Comparison of ENCODE assay signal across 1 cellular context in the genomic region with DNA sequence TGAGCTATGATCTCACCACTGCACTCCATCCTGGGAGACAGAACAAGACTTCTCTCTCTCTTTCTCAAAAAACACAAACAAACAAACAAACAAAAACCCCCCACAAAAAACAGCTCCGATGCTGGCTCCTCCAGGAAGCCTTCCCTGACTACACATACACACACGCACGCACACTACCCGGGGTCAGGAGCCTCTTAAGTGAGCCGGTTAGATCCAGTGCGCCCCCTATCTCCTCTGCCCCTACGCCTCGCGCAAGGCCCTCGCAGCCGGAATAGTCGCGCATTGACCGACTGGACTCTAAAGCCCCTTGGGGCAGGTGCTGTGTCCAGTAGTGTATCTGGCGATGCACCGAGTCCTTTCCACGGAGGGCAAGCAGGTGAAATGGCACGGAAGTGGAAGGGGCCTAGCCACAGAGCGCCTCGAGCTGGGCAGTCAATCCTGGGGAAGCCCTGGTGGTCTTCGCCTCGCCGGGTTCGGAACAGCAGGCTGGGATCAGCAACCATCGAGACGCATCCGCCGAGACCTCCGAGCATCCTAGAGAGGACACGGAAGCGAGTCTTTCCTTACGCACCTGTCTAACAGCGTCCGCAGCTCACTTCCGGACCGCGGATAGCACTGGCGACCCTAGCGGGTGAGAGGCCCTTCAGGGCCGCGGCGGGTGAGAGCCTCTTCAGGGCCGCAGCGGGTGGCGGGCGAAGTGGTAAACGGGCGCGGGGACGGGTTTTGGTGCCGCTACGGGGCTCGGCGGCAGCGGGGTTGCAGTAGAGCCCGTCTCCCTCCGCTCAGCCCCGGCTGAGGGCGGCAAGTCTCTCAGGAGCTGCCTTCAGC.
TF ChIP-seq lines count a peak whose summit lies in the region.

Gene ZSCAN25 (plus strand): TSS at position 588 of the 828 bp plus-strand sequence. CDS start 2,661 bp downstream, outside the sequence.

TF ChIP-seq in HepG2, 621 proteins besides CTCF, POLR2A, EP300 and RAD21 (continued from another document and continues in another):
- TF ChIP-seq FUBP1 (CRISPR knock-in tag; IDR thresholded peaks at IDR 0.05; ENCODE audit: borderline replicate concordance) (peak; percentile 90), ZNF792 (CRISPR knock-in tag; IDR thresholded peaks at IDR 0.05) (peak; percentile 53; the same call in 1 of the 2 replicates), ELK4 (CRISPR knock-in tag; IDR thresholded peaks at IDR 0.05; ENCODE audit: borderline replicate concordance) (no peak; the same call in 1 of the 2 replicates), ZNF589 (CRISPR knock-in tag; conservative IDR thresholded peaks at IDR 0.05) (peak; percentile 84; the same call in 1 of the 2 replicates), GATA4 (IDR thresholded peaks at IDR 0.05; ENCODE audit: borderline replicate concordance, low read depth) (no peak), PAF1 (CRISPR knock-in tag; IDR thresholded peaks at IDR 0.05) (0 out of 2 replicates have a peak, but pooled peaks have one; percentile 53), MXD4 (CRISPR knock-in tag; IDR thresholded peaks at IDR 0.05) (0 out of 2 replicates have a peak, but pooled peaks have one; percentile 56), FIP1L1 (IDR thresholded peaks at IDR 0.05; ENCODE audit: borderline replicate concordance, insufficient read depth, low read depth, low read length) (no peak), EED (CRISPR knock-in tag; IDR thresholded peaks at IDR 0.05) (peak; percentile 87), TBL1XR1 (IDR thresholded peaks at IDR 0.05; ENCODE audit: borderline replicate concordance, low read length, partially characterized antibody) (peak; percentile 14), ZNF776 (CRISPR knock-in tag; IDR thresholded peaks at IDR 0.05) (peak; percentile 88), SATB2 (CRISPR knock-in tag; IDR thresholded peaks at IDR 0.05) (peak; percentile 92), ATRX (CRISPR knock-in tag; IDR thresholded peaks at IDR 0.05; ENCODE audit: borderline replicate concordance) (no peak), ZNF235 (CRISPR knock-in tag; IDR thresholded peaks at IDR 0.05; ENCODE audit: borderline replicate concordance) (peak; percentile 72), BRCA1 (CRISPR knock-in tag; IDR thresholded peaks at IDR 0.05) (peak; percentile 43; the same call in 1 of the 2 replicates), RBM39 (IDR thresholded peaks at IDR 0.05; ENCODE audit: low read depth, low read length, poor library complexity, severe bottlenecking) (peak; percentile 94), POGZ (CRISPR knock-in tag; IDR thresholded peaks at IDR 0.05) (peak; percentile 94), MED8 (CRISPR knock-in tag; IDR thresholded peaks at IDR 0.05; ENCODE audit: insufficient replicate concordance) (peak; percentile 91), ZNF468 (CRISPR knock-in tag; IDR thresholded peaks at IDR 0.05) (no peak), KLF6 (CRISPR knock-in tag; IDR thresholded peaks at IDR 0.05) (peak; percentile 50; the same call in 1 of the 2 replicates), MIER2 (CRISPR knock-in tag; IDR thresholded peaks at IDR 0.05) (peak; percentile 74), SMAD9 (CRISPR knock-in tag; IDR thresholded peaks at IDR 0.05) (peak; percentile 88; the same call in 1 of the 2 replicates), ZC3H13 (CRISPR knock-in tag; IDR thresholded peaks at IDR 0.05) (no peak; the same call in 1 of the 2 replicates), ZNF816 (CRISPR knock-in tag; IDR thresholded peaks at IDR 0.05; ENCODE audit: borderline replicate concordance) (peak; percentile 97), RARA (CRISPR knock-in tag; IDR thresholded peaks at IDR 0.05) (peak; percentile 26; the same call in 1 of the 2 replicates), ZNF720 (CRISPR knock-in tag; IDR thresholded peaks at IDR 0.05) (no peak), ZFP36L2 (CRISPR knock-in tag; IDR thresholded peaks at IDR 0.05) (0 out of 2 replicates have a peak, but pooled peaks have one; percentile 54), YEATS2 (CRISPR knock-in tag; IDR thresholded peaks at IDR 0.05; ENCODE audit: borderline replicate concordance) (peak; percentile 97), DMTF1 (CRISPR knock-in tag; IDR thresholded peaks at IDR 0.05) (peak; percentile 85; the same call in 1 of the 2 replicates), FOXC1 (CRISPR knock-in tag; IDR thresholded peaks at IDR 0.05; ENCODE audit: borderline replicate concordance) (peak; percentile 97; the same call in 1 of the 2 replicates), HDAC2 (CRISPR knock-in tag; IDR thresholded peaks at IDR 0.05) (peak; percentile 79), ZNF280B (CRISPR knock-in tag; IDR thresholded peaks at IDR 0.05; ENCODE audit: borderline replicate concordance) (peak; percentile 92; the same call in 1 of the 2 replicates), NCOA1 (CRISPR knock-in tag; IDR thresholded peaks at IDR 0.05) (peak; percentile 62; the same call in 1 of the 2 replicates), PHF20 (CRISPR knock-in tag; IDR thresholded peaks at IDR 0.05) (peak; percentile 98), NR2C2 (CRISPR knock-in tag; IDR thresholded peaks at IDR 0.05; ENCODE audit: borderline replicate concordance) (peak; percentile 89), KDM4B (CRISPR knock-in tag; IDR thresholded peaks at IDR 0.05) (peak; percentile 85; the same call in 1 of the 2 replicates)
- TF ChIP-seq, protein P1, sequence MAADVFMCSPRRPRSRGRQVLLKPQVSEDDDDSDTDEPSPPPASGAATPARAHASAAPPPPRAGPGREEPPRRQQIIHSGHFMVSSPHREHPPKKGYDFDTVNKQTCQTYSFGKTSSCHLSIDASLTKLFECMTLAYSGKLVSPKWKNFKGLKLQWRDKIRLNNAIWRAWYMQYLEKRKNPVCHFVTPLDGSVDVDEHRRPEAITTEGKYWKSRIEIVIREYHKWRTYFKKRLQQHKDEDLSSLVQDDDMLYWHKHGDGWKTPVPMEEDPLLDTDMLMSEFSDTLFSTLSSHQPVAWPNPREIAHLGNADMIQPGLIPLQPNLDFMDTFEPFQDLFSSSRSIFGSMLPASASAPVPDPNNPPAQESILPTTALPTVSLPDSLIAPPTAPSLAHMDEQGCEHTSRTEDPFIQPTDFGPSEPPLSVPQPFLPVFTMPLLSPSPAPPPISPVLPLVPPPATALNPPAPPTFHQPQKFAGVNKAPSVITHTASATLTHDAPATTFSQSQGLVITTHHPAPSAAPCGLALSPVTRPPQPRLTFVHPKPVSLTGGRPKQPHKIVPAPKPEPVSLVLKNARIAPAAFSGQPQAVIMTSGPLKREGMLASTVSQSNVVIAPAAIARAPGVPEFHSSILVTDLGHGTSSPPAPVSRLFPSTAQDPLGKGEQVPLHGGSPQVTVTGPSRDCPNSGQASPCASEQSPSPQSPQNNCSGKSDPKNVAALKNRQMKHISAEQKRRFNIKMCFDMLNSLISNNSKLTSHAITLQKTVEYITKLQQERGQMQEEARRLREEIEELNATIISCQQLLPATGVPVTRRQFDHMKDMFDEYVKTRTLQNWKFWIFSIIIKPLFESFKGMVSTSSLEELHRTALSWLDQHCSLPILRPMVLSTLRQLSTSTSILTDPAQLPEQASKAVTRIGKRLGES (CRISPR knock-in tag; IDR thresholded peaks at IDR 0.05; ENCODE audit: borderline replicate concordance): no peak
- TF ChIP-seq, protein P2, sequence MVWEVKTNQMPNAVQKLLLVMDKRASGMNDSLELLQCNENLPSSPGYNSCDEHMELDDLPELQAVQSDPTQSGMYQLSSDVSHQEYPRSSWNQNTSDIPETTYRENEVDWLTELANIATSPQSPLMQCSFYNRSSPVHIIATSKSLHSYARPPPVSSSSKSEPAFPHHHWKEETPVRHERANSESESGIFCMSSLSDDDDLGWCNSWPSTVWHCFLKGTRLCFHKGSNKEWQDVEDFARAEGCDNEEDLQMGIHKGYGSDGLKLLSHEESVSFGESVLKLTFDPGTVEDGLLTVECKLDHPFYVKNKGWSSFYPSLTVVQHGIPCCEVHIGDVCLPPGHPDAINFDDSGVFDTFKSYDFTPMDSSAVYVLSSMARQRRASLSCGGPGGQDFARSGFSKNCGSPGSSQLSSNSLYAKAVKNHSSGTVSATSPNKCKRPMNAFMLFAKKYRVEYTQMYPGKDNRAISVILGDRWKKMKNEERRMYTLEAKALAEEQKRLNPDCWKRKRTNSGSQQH (CRISPR knock-in tag; IDR thresholded peaks at IDR 0.05; ENCODE audit: low read depth): peak; percentile 81; the same call in 1 of the 2 replicates
- TF ChIP-seq, protein P3, sequence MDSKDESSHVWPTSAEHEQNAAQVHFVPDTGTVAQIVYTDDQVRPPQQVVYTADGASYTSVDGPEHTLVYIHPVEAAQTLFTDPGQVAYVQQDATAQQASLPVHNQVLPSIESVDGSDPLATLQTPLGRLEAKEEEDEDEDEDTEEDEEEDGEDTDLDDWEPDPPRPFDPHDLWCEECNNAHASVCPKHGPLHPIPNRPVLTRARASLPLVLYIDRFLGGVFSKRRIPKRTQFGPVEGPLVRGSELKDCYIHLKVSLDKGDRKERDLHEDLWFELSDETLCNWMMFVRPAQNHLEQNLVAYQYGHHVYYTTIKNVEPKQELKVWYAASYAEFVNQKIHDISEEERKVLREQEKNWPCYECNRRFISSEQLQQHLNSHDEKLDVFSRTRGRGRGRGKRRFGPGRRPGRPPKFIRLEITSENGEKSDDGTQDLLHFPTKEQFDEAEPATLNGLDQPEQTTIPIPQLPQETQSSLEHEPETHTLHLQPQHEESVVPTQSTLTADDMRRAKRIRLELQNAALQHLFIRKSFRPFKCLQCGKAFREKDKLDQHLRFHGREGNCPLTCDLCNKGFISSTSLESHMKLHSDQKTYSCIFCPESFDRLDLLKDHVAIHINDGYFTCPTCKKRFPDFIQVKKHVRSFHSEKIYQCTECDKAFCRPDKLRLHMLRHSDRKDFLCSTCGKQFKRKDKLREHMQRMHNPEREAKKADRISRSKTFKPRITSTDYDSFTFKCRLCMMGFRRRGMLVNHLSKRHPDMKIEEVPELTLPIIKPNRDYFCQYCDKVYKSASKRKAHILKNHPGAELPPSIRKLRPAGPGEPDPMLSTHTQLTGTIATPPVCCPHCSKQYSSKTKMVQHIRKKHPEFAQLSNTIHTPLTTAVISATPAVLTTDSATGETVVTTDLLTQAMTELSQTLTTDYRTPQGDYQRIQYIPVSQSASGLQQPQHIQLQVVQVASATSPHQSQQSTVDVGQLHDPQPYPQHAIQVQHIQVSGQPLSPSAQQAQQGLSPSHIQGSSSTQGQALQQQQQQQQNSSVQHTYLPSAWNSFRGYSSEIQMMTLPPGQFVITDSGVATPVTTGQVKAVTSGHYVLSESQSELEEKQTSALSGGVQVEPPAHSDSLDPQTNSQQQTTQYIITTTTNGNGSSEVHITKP (CRISPR knock-in tag; IDR thresholded peaks at IDR 0.05; ENCODE audit: low read depth): 0 out of 2 replicates have a peak, but pooled peaks have one; percentile 23
